1 cellular context compared by ENCODE assay signal in the genomic region with DNA sequence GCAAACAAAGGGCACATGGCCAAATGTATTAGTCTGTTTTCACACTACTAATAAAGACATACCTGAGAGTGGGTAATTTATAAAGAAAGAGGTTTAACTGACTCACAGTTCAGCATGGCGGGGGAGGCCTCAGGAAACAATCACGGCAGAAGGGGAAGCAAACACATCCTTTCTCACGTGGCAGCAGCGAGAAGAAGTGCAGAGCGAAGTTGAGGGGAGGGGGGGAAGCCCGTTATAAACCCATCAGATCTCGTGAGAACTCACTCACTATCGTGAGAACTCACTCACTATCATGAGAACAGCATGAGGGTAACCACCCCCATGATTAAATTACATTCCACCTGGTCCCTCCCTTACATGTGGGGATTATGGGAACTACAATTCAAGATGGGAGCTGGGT.
TF ChIP-seq lines count a peak whose summit lies in the region.

No MANE protein-coding gene starts in this region.

TF ChIP-seq in GM23338, 12 proteins besides CTCF, POLR2A, EP300 and RAD21 (continued from another document):
- TF ChIP-seq, protein P1, sequence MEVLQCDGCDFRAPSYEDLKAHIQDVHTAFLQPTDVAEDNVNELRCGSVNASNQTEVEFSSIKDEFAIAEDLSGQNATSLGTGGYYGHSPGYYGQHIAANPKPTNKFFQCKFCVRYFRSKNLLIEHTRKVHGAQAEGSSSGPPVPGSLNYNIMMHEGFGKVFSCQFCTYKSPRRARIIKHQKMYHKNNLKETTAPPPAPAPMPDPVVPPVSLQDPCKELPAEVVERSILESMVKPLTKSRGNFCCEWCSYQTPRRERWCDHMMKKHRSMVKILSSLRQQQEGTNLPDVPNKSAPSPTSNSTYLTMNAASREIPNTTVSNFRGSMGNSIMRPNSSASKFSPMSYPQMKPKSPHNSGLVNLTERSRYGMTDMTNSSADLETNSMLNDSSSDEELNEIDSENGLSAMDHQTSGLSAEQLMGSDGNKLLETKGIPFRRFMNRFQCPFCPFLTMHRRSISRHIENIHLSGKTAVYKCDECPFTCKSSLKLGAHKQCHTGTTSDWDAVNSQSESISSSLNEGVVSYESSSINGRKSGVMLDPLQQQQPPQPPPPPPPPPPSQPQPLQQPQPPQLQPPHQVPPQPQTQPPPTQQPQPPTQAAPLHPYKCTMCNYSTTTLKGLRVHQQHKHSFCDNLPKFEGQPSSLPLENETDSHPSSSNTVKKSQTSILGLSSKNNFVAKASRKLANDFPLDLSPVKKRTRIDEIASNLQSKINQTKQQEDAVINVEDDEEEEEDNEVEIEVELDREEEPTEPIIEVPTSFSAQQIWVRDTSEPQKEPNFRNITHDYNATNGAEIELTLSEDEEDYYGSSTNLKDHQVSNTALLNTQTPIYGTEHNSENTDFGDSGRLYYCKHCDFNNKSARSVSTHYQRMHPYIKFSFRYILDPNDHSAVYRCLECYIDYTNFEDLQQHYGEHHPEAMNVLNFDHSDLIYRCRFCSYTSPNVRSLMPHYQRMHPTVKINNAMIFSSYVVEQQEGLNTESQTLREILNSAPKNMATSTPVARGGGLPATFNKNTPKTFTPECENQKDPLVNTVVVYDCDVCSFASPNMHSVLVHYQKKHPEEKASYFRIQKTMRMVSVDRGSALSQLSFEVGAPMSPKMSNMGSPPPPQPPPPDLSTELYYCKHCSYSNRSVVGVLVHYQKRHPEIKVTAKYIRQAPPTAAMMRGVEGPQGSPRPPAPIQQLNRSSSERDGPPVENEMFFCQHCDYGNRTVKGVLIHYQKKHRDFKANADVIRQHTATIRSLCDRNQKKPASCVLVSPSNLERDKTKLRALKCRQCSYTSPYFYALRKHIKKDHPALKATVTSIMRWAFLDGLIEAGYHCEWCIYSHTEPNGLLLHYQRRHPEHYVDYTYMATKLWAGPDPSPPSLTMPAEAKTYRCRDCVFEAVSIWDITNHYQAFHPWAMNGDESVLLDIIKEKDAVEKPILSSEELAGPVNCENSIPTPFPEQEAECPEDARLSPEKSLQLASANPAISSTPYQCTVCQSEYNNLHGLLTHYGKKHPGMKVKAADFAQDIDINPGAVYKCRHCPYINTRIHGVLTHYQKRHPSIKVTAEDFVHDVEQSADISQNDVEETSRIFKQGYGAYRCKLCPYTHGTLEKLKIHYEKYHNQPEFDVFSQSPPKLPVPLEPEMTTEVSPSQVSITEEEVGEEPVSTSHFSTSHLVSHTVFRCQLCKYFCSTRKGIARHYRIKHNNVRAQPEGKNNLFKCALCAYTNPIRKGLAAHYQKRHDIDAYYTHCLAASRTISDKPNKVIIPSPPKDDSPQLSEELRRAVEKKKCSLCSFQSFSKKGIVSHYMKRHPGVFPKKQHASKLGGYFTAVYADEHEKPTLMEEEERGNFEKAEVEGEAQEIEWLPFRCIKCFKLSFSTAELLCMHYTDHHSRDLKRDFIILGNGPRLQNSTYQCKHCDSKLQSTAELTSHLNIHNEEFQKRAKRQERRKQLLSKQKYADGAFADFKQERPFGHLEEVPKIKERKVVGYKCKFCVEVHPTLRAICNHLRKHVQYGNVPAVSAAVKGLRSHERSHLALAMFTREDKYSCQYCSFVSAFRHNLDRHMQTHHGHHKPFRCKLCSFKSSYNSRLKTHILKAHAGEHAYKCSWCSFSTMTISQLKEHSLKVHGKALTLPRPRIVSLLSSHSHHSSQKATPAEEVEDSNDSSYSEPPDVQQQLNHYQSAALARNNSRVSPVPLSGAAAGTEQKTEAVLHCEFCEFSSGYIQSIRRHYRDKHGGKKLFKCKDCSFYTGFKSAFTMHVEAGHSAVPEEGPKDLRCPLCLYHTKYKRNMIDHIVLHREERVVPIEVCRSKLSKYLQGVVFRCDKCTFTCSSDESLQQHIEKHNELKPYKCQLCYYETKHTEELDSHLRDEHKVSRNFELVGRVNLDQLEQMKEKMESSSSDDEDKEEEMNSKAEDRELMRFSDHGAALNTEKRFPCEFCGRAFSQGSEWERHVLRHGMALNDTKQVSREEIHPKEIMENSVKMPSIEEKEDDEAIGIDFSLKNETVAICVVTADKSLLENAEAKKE (CRISPR knock-in tag; IDR thresholded peaks at IDR 0.05), result no peak
TF ChIP-seq in GM23338: peak in this region for 0.
